Comparison of ENCODE assay signal across 8 cellular contexts in the genomic region with DNA sequence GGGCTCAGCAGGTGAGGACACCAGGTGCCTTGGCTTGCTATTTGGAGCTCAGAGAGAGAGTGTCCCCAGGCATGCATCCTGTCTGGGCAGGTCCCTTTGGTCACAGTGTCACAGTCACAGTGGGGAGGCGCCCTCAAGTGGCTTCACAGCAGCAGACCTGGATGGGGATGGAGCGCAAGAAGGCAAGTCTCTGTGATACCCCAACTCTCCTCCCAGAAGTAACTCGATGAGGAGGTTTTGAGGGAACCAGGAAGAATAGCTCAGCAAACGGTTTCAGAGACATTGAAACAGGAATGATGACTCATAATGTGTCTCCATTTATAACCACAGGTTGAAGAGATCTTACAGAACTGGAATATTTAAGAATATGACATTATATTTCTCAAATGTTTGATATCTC.
A peak's percentile ranks its signal among the peaks of the same experiment; 100 is the strongest.
DNase-seq lines count a peak whose midpoint lies in the region; ATAC-seq and TF ChIP-seq lines count a peak whose summit lies in the region.

No MANE protein-coding gene starts in this region.

- no peak overlapping the region for H3K27ac Mint-ChIP-seq in nephron progenitor cell

- CTCF ChIA-PET in Panc1 (lab: Charles Lee) = interaction anchor here (0.6 kb wide), 1 partner anchor 133 kb away, joined by 3 read pairs; no protein-coding TSS in a partner anchor

- DNase-seq in AG20443 (ENCODE audit: low spot score) (peak; percentile 63), Panc1 (ENCODE audit: low read depth, low spot score) (peak; percentile 8), ecto neural progenitor cell (ENCODE audit: low spot score) (peak; percentile 58), nephron progenitor cell (peak; percentile 52), aorta (no peak)
- DNase-seq in activated CD4-positive, CD25-positive, alpha-beta regulatory T cell (lab: John Stamatoyannopoulos, UW) = no peak

- 32 to 51% methylated on average over 4 of the region's 4 CpGs for WGBS in aorta, 2 donors

- no peaks in the 10 kb centered on the region; the same call in 1 of the 2 replicates for H3K27me3 ChIP-seq in Panc1 (ENCODE audit: control insufficient read depth, insufficient read depth, low read length)
- H3K27me3 ChIP-seq in aorta (ENCODE audit: control insufficient read depth in 1 of 2, insufficient read depth in 2 of 2, low read length in 1 of 2) = no peaks in the 10 kb centered on the region

- H3K27ac ChIP-seq in Panc1 (ENCODE audit: low read length) (no peak overlapping the region), aorta (ENCODE audit: low read depth in 1 of 2, low read length in 2 of 2) (no peak overlapping the region)

- peak; percentile 81 for TF ChIP-seq CTCF in Panc1 (IDR thresholded peaks at IDR 0.05)
- peak; percentile 13 for TF ChIP-seq CTCF in nephron progenitor cell (IDR thresholded peaks at IDR 0.05)

- H3K4me1 ChIP-seq in Panc1 (ENCODE audit: control insufficient read depth, insufficient read depth, low read length) = no peaks in the 10 kb centered on the region
- no peaks in the 10 kb centered on the region for H3K4me1 ChIP-seq in aorta (ENCODE audit: control insufficient read depth in 1 of 2, insufficient read depth in 2 of 2, low read length in 2 of 2)

- in situ Hi-C loops in Panc1 (cut with HindIII; ENCODE audit: low pct_unique_long_range_greater_than_20kb, low sequenced_read_pairs) = no loop called here

- POLR2A ChIA-PET in Panc1 (lab: Charles Lee) = no interaction called here

- peaks cover 43% of the 10 kb centered on the region for H3K27me3 Mint-ChIP-seq in nephron progenitor cell (ENCODE audit: low read depth, poor library complexity)

- intact Hi-C loops in Panc1 (cut with micrococcal nuclease; ENCODE audit: unreplicated experiment) = loop anchor here (2.0 kb wide), 1 partner anchor 132 kb away; no protein-coding TSS in a partner anchor
- intact Hi-C loops in aorta (cut with DNase I) = no loop called here

- no peaks in the 10 kb centered on the region for H3K9me3 ChIP-seq in Panc1 (ENCODE audit: control insufficient read depth, insufficient read depth, low read depth, low read length)
- no peaks in the 10 kb centered on the region for H3K9me3 ChIP-seq in aorta (ENCODE audit: control insufficient read depth, low read length)

- peaks cover 10% of the 10 kb centered on the region for H3K9me3 Mint-ChIP-seq in nephron progenitor cell

- peaks cover 17% of the 10 kb centered on the region for H3K4me1 Mint-ChIP-seq in nephron progenitor cell

- BruUV-seq in Panc1 (replicated peaks; lab: Mats Ljungman, UMichigan) = no TSS peak

- H3K4me3 Mint-ChIP-seq in nephron progenitor cell = no peak overlapping the region

- H3K36me3 Mint-ChIP-seq in nephron progenitor cell (ENCODE audit: low read depth) = peaks cover 4% of the 10 kb centered on the region

- H3K36me3 ChIP-seq in Panc1 (ENCODE audit: control insufficient read depth, insufficient read depth, low read length) (no peaks in the 10 kb centered on the region), aorta (ENCODE audit: control insufficient read depth in 1 of 2, insufficient read depth in 2 of 2, low read length in 1 of 2) (no peaks in the 10 kb centered on the region)

- no peak overlapping the region for H3K4me3 ChIP-seq in Panc1 (ENCODE audit: low read depth in 2 of 2, low read length in 2 of 2)
- H3K4me3 ChIP-seq in aorta (ENCODE audit: low read length in 2 of 2) = no peak overlapping the region

- peak; percentile 71 for ATAC-seq in GM18519 (IDR thresholded peaks at IDR 0.05; ENCODE audit: low FRiP score, unreplicated experiment)
- ATAC-seq in HG03064 (IDR thresholded peaks at IDR 0.05; ENCODE audit: low read depth, unreplicated experiment) = peak; percentile 82
- ATAC-seq in Panc1 = peak; percentile 91
- no peak for ATAC-seq in aorta (ENCODE audit: low FRiP score)

Comparison
In these comparisons a context has a peak if more than half of its experiments do, and no peak if none do; other contexts are left out.
1. DNase-seq: peak in AG20443 (single experiment), Panc1 (single experiment), ecto neural progenitor cell (single experiment) and nephron progenitor cell (single experiment); none in aorta (0 of 2) and activated CD4-positive, CD25-positive, alpha-beta regulatory T cell (0 of 4).